Comparison of ENCODE assay signal across 8 cellular contexts in genomic region chr16:58733248-58733670, GRCh38. TPM values are rescaled to one million over a fixed set of nuclear protein-coding genes. Genes with fewer than 3 reads are reported as not detected.
DNase-seq lines count a peak whose midpoint lies in the region; ATAC-seq and TF ChIP-seq lines count a peak whose summit lies in the region.

No MANE protein-coding gene starts in this region.

- 4% methylated on average over 13 of the region's 23 CpGs for WGBS in mammary epithelial cell (ENCODE audit: low coverage, missing lambda C conversion rate)

- DNase-seq in BJ (ENCODE audit: low read depth) (no peak), mammary epithelial cell (no peak), left colon (no peak), substantia nigra (lab: John Stamatoyannopoulos, UW) (peak in 4 of 49 donors; percentile 9 to 46 (median 22)), HPDE6-E6E7 (ENCODE audit: extremely low spot score) (no peak), activated gamma-delta T cell treated with Interleukin-2 at 50 U/mL for 16 hours (no peak)

- H3K27ac ChIP-seq in mammary epithelial cell (ENCODE audit: insufficient read depth, low read depth, low read length) (peak overlapping the region; percentile 62), substantia nigra (ENCODE audit: low read depth, low read length, poor library complexity, severe bottlenecking) (peak overlapping the region; percentile 75)

- H3K4me3 ChIP-seq in BJ (ENCODE audit: low read depth, low read length) (peak overlapping the region; percentile 95), mammary epithelial cell (replicated peaks in 1 of 3; ENCODE audit: insufficient read depth in 1 of 3, low read depth in 2 of 3, low read length in 3 of 3) (peak overlapping the region; percentile 79 to 94 (median 89))

- peak; percentile 17 for ATAC-seq in left colon
- no peak for ATAC-seq in HG02798 (IDR thresholded peaks at IDR 0.05; ENCODE audit: poor library complexity, unreplicated experiment)

- TF ChIP-seq CTCF in BJ (IDR thresholded peaks at IDR 0.05; ENCODE audit: insufficient read depth, low read depth, low read length) (no peak), mammary epithelial cell (conservative IDR thresholded peaks at IDR 0.05 in 1 of 2, IDR thresholded peaks at IDR 0.05 in 1 of 2; ENCODE audit: extremely low read depth in 1 of 2, insufficient read depth in 1 of 2, low read depth in 1 of 2, low read length in 2 of 2) (no peak)

- no peak for TF ChIP-seq RAD21 in Ishikawa (IDR thresholded peaks at IDR 0.05; ENCODE audit: low read depth)

- intact Hi-C loops in mammary epithelial cell (cut with micrococcal nuclease), result no loop called here
- intact Hi-C loops in left colon (cut with DNase I, micrococcal nuclease), result loop anchor here in 1 of 2 donors (5.0 kb wide), 1 partner anchor 106 kb away; the partner anchor contains the start of gene CNOT1

- no TSS peak for BruUV-seq in mammary epithelial cell (replicated peaks; lab: Mats Ljungman, UMichigan)

- H4K20me1 ChIP-seq in mammary epithelial cell (ENCODE audit: insufficient read depth, low read length), result peaks cover 2% of the 10 kb centered on the region

- no peaks in the 10 kb centered on the region for H3K27me3 ChIP-seq in BJ (ENCODE audit: control insufficient read depth, insufficient read depth, low read length)
- no peaks in the 10 kb centered on the region for H3K27me3 ChIP-seq in mammary epithelial cell (ENCODE audit: insufficient read depth, low read length)

- POLR2A ChIA-PET in BJ (lab: Charles Lee), result no interaction called here

- H3K4me2 ChIP-seq in mammary epithelial cell (ENCODE audit: insufficient read depth, low read depth, low read length), result peak overlapping the region; percentile 73

- CTCF ChIA-PET in BJ (lab: Yijun Ruan, JAX), result interaction anchor here (0.6 to 1.4 kb wide), 6 partner anchors 8 to 1118 kb away, joined by 3 to 5 read pairs (median 3); no protein-coding TSS in a partner anchor
- CTCF ChIA-PET in mammary epithelial cell (lab: Charles Lee; ENCODE audit: low non-redundant PET), result no interaction called here

- peaks cover 64% of the 10 kb centered on the region for H3K79me2 ChIP-seq in mammary epithelial cell (ENCODE audit: insufficient read depth, low read length)

- no peaks in the 10 kb centered on the region for H3K9me3 ChIP-seq in mammary epithelial cell (replicated peaks; ENCODE audit: insufficient read depth, low read length)

- H3K4me1 ChIP-seq in mammary epithelial cell (ENCODE audit: insufficient read depth, low read length), result peaks cover 24% of the 10 kb centered on the region

- in situ Hi-C loops in mammary epithelial cell (cut with MboI; ENCODE audit: low sequenced_read_pairs in 2 of 2), result no loop called here

- H3K9ac ChIP-seq in mammary epithelial cell (ENCODE audit: insufficient read depth, low read length), result peak overlapping the region; percentile 80

- H3K36me3 ChIP-seq in BJ (ENCODE audit: control insufficient read depth, insufficient read depth, low read length) (no peaks in the 10 kb centered on the region), mammary epithelial cell (ENCODE audit: insufficient read depth, low read length) (no peaks in the 10 kb centered on the region)

- H2AFZ ChIP-seq in mammary epithelial cell (ENCODE audit: low read depth, low read length), result peak overlapping the region; percentile 97

- dilution Hi-C loops in mammary epithelial cell (cut with HindIII; ENCODE audit: low sequenced_read_pairs), result no loop called here

- no peak for TF ChIP-seq EP300 in Ishikawa (IDR thresholded peaks at IDR 0.05; ENCODE audit: borderline replicate concordance)

TF ChIP-seq in Ishikawa, 13 proteins besides CTCF, POLR2A, EP300 and RAD21:
- TF ChIP-seq CEBPB (IDR thresholded peaks at IDR 0.05), result 0 out of 2 replicates have a peak, but pooled peaks have one; percentile 29
- no peak for TF ChIP-seq TAF1 (IDR thresholded peaks at IDR 0.05; ENCODE audit: low read depth)

RNA-seq across cellular contexts. Expression of gene GOT2, which starts 0.9 kb away (rescaled TPM):
- polyA plus RNA-seq in BJ (2011; rRNA removed) (65.2 and 72.8 TPM in 2 replicates), mammary epithelial cell (142 TPM)
- 39.0 and 49.2 TPM in 2 replicates for polyA minus RNA-seq in BJ (2011; rRNA and poly(A)+ RNA removed)
- total RNA-seq in mammary epithelial cell (100 to 1,000 TPM in 1 of 2 donors, 10 to 100 TPM in 1; 74.7 to 160 TPM), left colon (100 to 1,000 TPM in 1 of 2 donors, 10 to 100 TPM in 1; 96.3 to 130 TPM)
- polyA minus RNA-seq in mammary epithelial cell, result 242 TPM

RNA-seq across cellular contexts. Expression of gene SLC38A7, which starts 48.7 kb away (rescaled TPM):
- polyA plus RNA-seq in BJ (2011; rRNA removed), result 16.6 and 24.1 TPM in 2 replicates
- polyA minus RNA-seq in BJ (2011; rRNA and poly(A)+ RNA removed), result 27.1 and 36.2 TPM in 2 replicates
- 10 to 100 TPM; 22.7 to 42.0 TPM for total RNA-seq in mammary epithelial cell
- polyA plus RNA-seq in mammary epithelial cell, result 15.2 TPM
- 22.6 TPM for polyA minus RNA-seq in mammary epithelial cell
- 10 to 100 TPM; 12.1 to 12.3 TPM for total RNA-seq in left colon
